Comparison of ENCODE assay signal across 2 cellular contexts in the genomic region with DNA sequence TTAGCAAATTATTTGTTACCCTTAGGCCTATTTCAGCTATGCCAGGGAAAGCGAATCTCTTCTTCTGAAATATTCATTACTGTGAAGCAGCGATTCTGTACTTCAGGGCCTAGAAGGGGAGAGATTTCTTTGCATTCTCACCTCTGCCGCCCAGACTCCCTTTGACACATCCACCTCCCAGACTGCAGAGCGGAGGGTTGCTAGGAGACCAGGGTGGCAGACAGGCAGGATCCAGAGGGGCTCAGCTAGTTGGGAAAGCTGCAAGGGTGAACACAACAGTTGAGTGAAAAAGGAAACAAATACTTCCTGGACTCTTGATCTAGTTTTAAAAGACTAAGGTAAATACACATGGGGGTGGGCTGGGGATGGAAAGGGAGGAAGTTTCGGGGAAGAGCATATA.
TF ChIP-seq lines count a peak whose summit lies in the region.

No MANE protein-coding gene starts in this region.

TF ChIP-seq in H1, 55 proteins besides CTCF, POLR2A, EP300 and RAD21:
- TF ChIP-seq KDM5A (IDR thresholded peaks at IDR 0.05; ENCODE audit: low read length) (no peak), POLR2AphosphoS5 (IDR thresholded peaks at IDR 0.05; ENCODE audit: low read depth, low read length) (no peak), CBX5 (IDR thresholded peaks at IDR 0.05; ENCODE audit: low read depth, low read length) (no peak), GABPA (IDR thresholded peaks at IDR 0.05; ENCODE audit: borderline replicate concordance, insufficient read depth, low read length) (no peak), EZH2 (IDR thresholded peaks at IDR 0.05; ENCODE audit: low read depth, low read length, severe bottlenecking) (no peak), KDM1A (IDR thresholded peaks at IDR 0.05; ENCODE audit: borderline replicate concordance, low read length) (no peak), SP4 (IDR thresholded peaks at IDR 0.05; ENCODE audit: low read length) (no peak), TBP (IDR thresholded peaks at IDR 0.05; ENCODE audit: low read depth, low read length) (no peak), KDM4A (IDR thresholded peaks at IDR 0.05; ENCODE audit: low read depth, low read length, severe bottlenecking) (no peak)
- TF ChIP-seq, protein P1, sequence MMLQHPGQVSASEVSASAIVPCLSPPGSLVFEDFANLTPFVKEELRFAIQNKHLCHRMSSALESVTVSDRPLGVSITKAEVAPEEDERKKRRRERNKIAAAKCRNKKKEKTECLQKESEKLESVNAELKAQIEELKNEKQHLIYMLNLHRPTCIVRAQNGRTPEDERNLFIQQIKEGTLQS (IDR thresholded peaks at IDR 0.05; ENCODE audit: insufficient read depth, low read depth, low read length), result no peak
TF ChIP-seq in H1: peak in this region for 0.

TF ChIP-seq in neural cell, 6 proteins besides CTCF, POLR2A, EP300 and RAD21:
- TF ChIP-seq EZH2 (IDR thresholded peaks at IDR 0.05; ENCODE audit: borderline replicate concordance, insufficient read depth, low read length, poor library complexity, severe bottlenecking), result no peak
- TF ChIP-seq, protein P2, sequence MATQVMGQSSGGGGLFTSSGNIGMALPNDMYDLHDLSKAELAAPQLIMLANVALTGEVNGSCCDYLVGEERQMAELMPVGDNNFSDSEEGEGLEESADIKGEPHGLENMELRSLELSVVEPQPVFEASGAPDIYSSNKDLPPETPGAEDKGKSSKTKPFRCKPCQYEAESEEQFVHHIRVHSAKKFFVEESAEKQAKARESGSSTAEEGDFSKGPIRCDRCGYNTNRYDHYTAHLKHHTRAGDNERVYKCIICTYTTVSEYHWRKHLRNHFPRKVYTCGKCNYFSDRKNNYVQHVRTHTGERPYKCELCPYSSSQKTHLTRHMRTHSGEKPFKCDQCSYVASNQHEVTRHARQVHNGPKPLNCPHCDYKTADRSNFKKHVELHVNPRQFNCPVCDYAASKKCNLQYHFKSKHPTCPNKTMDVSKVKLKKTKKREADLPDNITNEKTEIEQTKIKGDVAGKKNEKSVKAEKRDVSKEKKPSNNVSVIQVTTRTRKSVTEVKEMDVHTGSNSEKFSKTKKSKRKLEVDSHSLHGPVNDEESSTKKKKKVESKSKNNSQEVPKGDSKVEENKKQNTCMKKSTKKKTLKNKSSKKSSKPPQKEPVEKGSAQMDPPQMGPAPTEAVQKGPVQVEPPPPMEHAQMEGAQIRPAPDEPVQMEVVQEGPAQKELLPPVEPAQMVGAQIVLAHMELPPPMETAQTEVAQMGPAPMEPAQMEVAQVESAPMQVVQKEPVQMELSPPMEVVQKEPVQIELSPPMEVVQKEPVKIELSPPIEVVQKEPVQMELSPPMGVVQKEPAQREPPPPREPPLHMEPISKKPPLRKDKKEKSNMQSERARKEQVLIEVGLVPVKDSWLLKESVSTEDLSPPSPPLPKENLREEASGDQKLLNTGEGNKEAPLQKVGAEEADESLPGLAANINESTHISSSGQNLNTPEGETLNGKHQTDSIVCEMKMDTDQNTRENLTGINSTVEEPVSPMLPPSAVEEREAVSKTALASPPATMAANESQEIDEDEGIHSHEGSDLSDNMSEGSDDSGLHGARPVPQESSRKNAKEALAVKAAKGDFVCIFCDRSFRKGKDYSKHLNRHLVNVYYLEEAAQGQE (IDR thresholded peaks at IDR 0.05; ENCODE audit: borderline replicate concordance), result no peak
- TF ChIP-seq SMC3 (conservative IDR thresholded peaks at IDR 0.05; ENCODE audit: poor library complexity), result no peak
- no peak for TF ChIP-seq MXI1 (conservative IDR thresholded peaks at IDR 0.05; ENCODE audit: poor library complexity, severe bottlenecking)
- TF ChIP-seq POLR2AphosphoS5 (IDR thresholded peaks at IDR 0.05), result no peak
- no peak for TF ChIP-seq TAF1 (IDR thresholded peaks at IDR 0.05; ENCODE audit: low read depth)
